In the genomic region with DNA sequence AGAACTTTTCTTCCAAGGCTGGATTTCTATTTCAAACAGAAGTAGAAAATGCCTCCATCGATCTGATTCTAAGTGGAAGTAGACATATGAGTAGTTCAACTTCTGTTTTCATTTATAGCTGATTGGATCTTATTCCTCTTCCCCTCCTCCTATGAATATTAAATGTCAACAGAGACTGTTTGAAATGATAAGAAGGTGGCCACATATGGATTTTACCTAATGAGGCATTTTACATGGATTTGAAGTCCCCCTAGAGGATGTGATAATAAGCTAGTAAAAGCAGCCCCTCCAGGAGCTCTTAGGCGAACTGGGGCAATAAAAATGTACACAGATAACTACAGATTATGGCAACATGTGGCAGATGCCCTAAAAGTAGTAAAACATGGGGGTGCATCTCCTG, we compare ENCODE assay signal across 18 cellular contexts.
DNase-seq lines count a peak whose midpoint lies in the region; ATAC-seq and TF ChIP-seq lines count a peak whose summit lies in the region.
"Had no signal": no experiment of that assay in that cellular context is flagged by ENCODE, and none has a peak within 500 bp of the region (broad histone marks: within the 10 kb centered on the region; RNA-seq: fewer than 3 reads in every experiment).

No MANE protein-coding gene starts in this region.

- no peak for ATAC-seq in SK-N-SH treated with all-trans-retinoic acid at 6 μM for 48 hours
- ATAC-seq: CD8-positive, alpha-beta T cell; GM23338; HCT116 had no signal

- peak; percentile 13 for DNase-seq in DMS 273 (lab: John Stamatoyannopoulos, UW; ENCODE audit: unreplicated experiment)
- DNase-seq in DMS 273 treated with DMSO at 0.1 percent for 48 hours (lab: John Stamatoyannopoulos, UW) = no peak
- DNase-seq in NCI-H2171 (lab: John Stamatoyannopoulos, UW) = peak; percentile 17
- DNase-seq in NCI-H524 treated with DMSO at 0.1 percent for 48 hours (lab: John Stamatoyannopoulos, UW) = peak; percentile 52
- DNase-seq in anterior cingulate cortex (lab: John Stamatoyannopoulos, UW) = no peak
- DNase-seq in superior temporal gyrus (ENCODE audit: extremely low spot score) = no peak
- no peak for DNase-seq in stimulated activated CD4-positive, alpha-beta T cell treated with anti-CD3 and anti-CD28 coated beads, Interleukin-1b, Interleukin-23, amount 100 ng/mL, for 48 hours
- DNase-seq: Caco-2; CD4-positive, CD25-positive, alpha-beta regulatory T cell; CD8-positive, alpha-beta T cell; DMS53; DMS79 treated with DMSO at 0.1 percent for 48 hours; GF-D8; H9; HFFc6 had no signal

TF ChIP-seq in SK-N-SH treated with all-trans-retinoic acid at 6 μM for 48 hours, 23 proteins besides CTCF, POLR2A, EP300 and RAD21:
- TF ChIP-seq, protein P1, sequence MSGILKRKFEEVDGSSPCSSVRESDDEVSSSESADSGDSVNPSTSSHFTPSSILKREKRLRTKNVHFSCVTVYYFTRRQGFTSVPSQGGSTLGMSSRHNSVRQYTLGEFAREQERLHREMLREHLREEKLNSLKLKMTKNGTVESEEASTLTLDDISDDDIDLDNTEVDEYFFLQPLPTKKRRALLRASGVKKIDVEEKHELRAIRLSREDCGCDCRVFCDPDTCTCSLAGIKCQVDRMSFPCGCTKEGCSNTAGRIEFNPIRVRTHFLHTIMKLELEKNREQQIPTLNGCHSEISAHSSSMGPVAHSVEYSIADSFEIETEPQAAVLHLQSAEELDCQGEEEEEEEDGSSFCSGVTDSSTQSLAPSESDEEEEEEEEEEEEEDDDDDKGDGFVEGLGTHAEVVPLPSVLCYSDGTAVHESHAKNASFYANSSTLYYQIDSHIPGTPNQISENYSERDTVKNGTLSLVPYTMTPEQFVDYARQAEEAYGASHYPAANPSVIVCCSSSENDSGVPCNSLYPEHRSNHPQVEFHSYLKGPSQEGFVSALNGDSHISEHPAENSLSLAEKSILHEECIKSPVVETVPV (CRISPR knock-in tag; IDR thresholded peaks at IDR 0.05) = no peak
- peak; percentile 52; the same call in 1 of the 2 replicates for TF ChIP-seq TCF4 (CRISPR knock-in tag; IDR thresholded peaks at IDR 0.05; ENCODE audit: borderline replicate concordance)

Comparison
In these comparisons a context has a peak if more than half of its experiments do, and no peak if none do; other contexts are left out.
1. DNase-seq: peak in DMS 273 (single experiment), NCI-H2171 (single experiment) and NCI-H524 treated with DMSO at 0.1 percent for 48 hours (single experiment); none in DMS 273 treated with DMSO at 0.1 percent for 48 hours (single experiment), anterior cingulate cortex (0 of 58), superior temporal gyrus (single experiment) and stimulated activated CD4-positive, alpha-beta T cell treated with anti-CD3 and anti-CD28 coated beads, Interleukin-1b, Interleukin-23, amount 100 ng/mL, for 48 hours (single experiment).